1 cellular context compared by ENCODE assay signal in genomic region chr22:43616645-43617044, GRCh38.
TF ChIP-seq lines count a peak whose summit lies in the region.

No MANE protein-coding gene starts in this region.

TF ChIP-seq in HepG2, 621 proteins besides CTCF, POLR2A, EP300 and RAD21 (continued from another document):
- TF ChIP-seq SP1 (IDR thresholded peaks at IDR 0.05) (no peak), SP1 (CRISPR knock-in tag; IDR thresholded peaks at IDR 0.05) (0 out of 2 replicates have a peak, but pooled peaks have one; percentile 27), DNMT3B (CRISPR knock-in tag; conservative IDR thresholded peaks at IDR 0.05) (no peak), NFIC (IDR thresholded peaks at IDR 0.05; ENCODE audit: low read length) (peak; percentile 52; the same call in 1 of the 2 replicates), FOXA3 (CRISPR knock-in tag; IDR thresholded peaks at IDR 0.05) (peak; percentile 68), SOX13 (IDR thresholded peaks at IDR 0.05) (no peak), SOX13 (CRISPR knock-in tag; conservative IDR thresholded peaks at IDR 0.05 in 1 of 2, IDR thresholded peaks at IDR 0.05 in 1 of 2) (0 out of 4 replicates have a peak, but pooled peaks of 1 of the 2 experiments have one; percentile 11)
TF ChIP-seq in HepG2: peak in this region for 13.
